23 cellular contexts compared by ENCODE assay signal in genomic region chr1:70017770-70018169, GRCh38.
A peak's percentile ranks its signal among the peaks of the same experiment; 100 is the strongest.
DNase-seq lines count a peak whose midpoint lies in the region; ATAC-seq and TF ChIP-seq lines count a peak whose summit lies in the region.
"Had no signal": no experiment of that assay in that cellular context is flagged by ENCODE, and none has a peak within 500 bp of the region (broad histone marks: within the 10 kb centered on the region; RNA-seq: fewer than 3 reads in every experiment).

No MANE protein-coding gene starts in this region.

- intact Hi-C loops in activated CD4-positive, alpha-beta T cell treated with anti-CD3 and anti-CD28 coated beads for 36 hours (cut with DNase I, micrococcal nuclease) = no loop called here

- TF ChIP-seq RAD21 in SK-N-SH (IDR thresholded peaks at IDR 0.05; ENCODE audit: low read length) = no peak

- H3K4me3 ChIP-seq in SK-N-SH (ENCODE audit: low read depth in 2 of 2, low read length in 1 of 2) (no peak overlapping the region), fibroblast of lung (replicated peaks in 1 of 4; ENCODE audit: control extremely low read depth in 1 of 4, insufficient read depth in 1 of 4, low read depth in 3 of 4, low read length in 4 of 4) (no peak overlapping the region), neuronal stem cell (ENCODE audit: low read length in 2 of 2) (no peak overlapping the region)
- H3K4me3 ChIP-seq: PC-9, SJSA1 had no signal

- H3K14ac ChIP-seq in neuronal stem cell (ENCODE audit: low read length) = no peak overlapping the region

- no peak overlapping the region for H4K91ac ChIP-seq in neuronal stem cell (ENCODE audit: low read depth, low read length, poor library complexity)

- H3F3A ChIP-seq in SK-N-SH (replicated peaks; ENCODE audit: insufficient read depth) = peaks cover 3% of the 10 kb centered on the region

- POLR2A ChIA-PET in SK-N-SH (lab: Yijun Ruan, JAX) = no interaction called here
- POLR2A ChIA-PET in activated CD4-positive, alpha-beta T cell treated with anti-CD3 and anti-CD28 coated beads for 36 hours (lab: Charles Lee) = no interaction called here

- no peak overlapping the region for H3K23ac ChIP-seq in neuronal stem cell (ENCODE audit: low read depth, low read length, poor library complexity)

- DNase-seq in LHCN-M2 (ENCODE audit: low read depth) (peak; percentile 57), SK-N-SH (no peak), fibroblast of lung (ENCODE audit: low read depth in 2 of 2) (peak; percentile 19 to 43), myocyte (ENCODE audit: low read depth) (peak; percentile 15), anterior cingulate cortex (lab: John Stamatoyannopoulos, UW) (no peak), neuronal stem cell (ENCODE audit: low spot score) (no peak)
- DNase-seq in activated CD4-positive, alpha-beta T cell treated with anti-CD3 and anti-CD28 coated beads for 36 hours = no peak
- DNase-seq: CD8-positive, alpha-beta memory T cell; DMS 273 treated with DMSO at 0.1 percent for 48 hours; DMS79; NCI-H1436; NCI-H2107; NCI-H446; NCI-H82; NK-92 treated with Interleukin-12 subunit alpha and Interleukin-12 subunit beta, amount 100 ng/mL, for 24 hours; PC-9 had no signal

- H3K9me2 ChIP-seq in SK-N-SH = no peaks in the 10 kb centered on the region

- H3K36me3 ChIP-seq in SK-N-SH (replicated peaks in 1 of 2; ENCODE audit: control insufficient read depth in 1 of 2, insufficient read depth in 2 of 2, low read length in 1 of 2) = peaks cover 0 to 3% of the 10 kb centered on the region in 2 experiments
- H3K36me3 ChIP-seq in fibroblast of lung (ENCODE audit: control insufficient read depth, insufficient read depth, low read length) = no peaks in the 10 kb centered on the region
- H3K36me3 ChIP-seq in neuronal stem cell (replicated peaks in 1 of 2; ENCODE audit: control insufficient read depth in 2 of 2, insufficient read depth in 2 of 2, low read length in 2 of 2) = no peaks in the 10 kb centered on the region
- H3K36me3 ChIP-seq: SJSA1 had no signal

- H2BK12ac ChIP-seq in neuronal stem cell (ENCODE audit: low read length) = no peak overlapping the region

- H3K9ac ChIP-seq in SK-N-SH (no peak overlapping the region), fibroblast of lung (ENCODE audit: insufficient read depth, low read length) (no peak overlapping the region), neuronal stem cell (ENCODE audit: low read depth, low read length, poor library complexity) (no peak overlapping the region)
- H3K9ac ChIP-seq: KMS-11 had no signal

- H3K27me3 ChIP-seq in SK-N-SH (ENCODE audit: insufficient read depth) (no peaks in the 10 kb centered on the region), fibroblast of lung (ENCODE audit: control insufficient read depth, insufficient read depth, low read length) (no peaks in the 10 kb centered on the region), neuronal stem cell (ENCODE audit: control insufficient read depth in 3 of 3, insufficient read depth in 3 of 3, low read depth in 1 of 3, low read length in 3 of 3) (no peaks in the 10 kb centered on the region)

- no peak overlapping the region for H4K8ac ChIP-seq in neuronal stem cell (ENCODE audit: low read depth, low read length)

- CTCF ChIA-PET in SK-N-SH (lab: Yijun Ruan, JAX) = no interaction called here
- CTCF ChIA-PET in activated CD4-positive, alpha-beta T cell treated with anti-CD3 and anti-CD28 coated beads for 36 hours (lab: Charles Lee) = no interaction called here

- TF ChIP-seq EP300 in SK-N-SH (IDR thresholded peaks at IDR 0.05; ENCODE audit: borderline replicate concordance in 1 of 2, low read depth in 1 of 2, low read length in 1 of 2) = peak in 1 of 2 experiments; percentile 27; a peak in 1 of 4 replicates

- no peaks in the 10 kb centered on the region for H3K27me3 Mint-ChIP-seq in activated CD4-positive, alpha-beta T cell treated with anti-CD3 and anti-CD28 coated beads for 36 hours
- H3K27me3 Mint-ChIP-seq: B cell; CD8-positive, alpha-beta memory T cell; IgD-negative memory B cell had no signal

- no peaks in the 10 kb centered on the region for H3K4me1 Mint-ChIP-seq in activated CD4-positive, alpha-beta T cell treated with anti-CD3 and anti-CD28 coated beads for 36 hours
- H3K4me1 Mint-ChIP-seq: B cell; CD8-positive, alpha-beta memory T cell; IgD-negative memory B cell had no signal

- H3K4me1 ChIP-seq in SK-N-SH (ENCODE audit: control insufficient read depth in 1 of 2, insufficient read depth in 2 of 2, low read depth in 1 of 2, low read length in 1 of 2) (no peaks in the 10 kb centered on the region), fibroblast of lung (ENCODE audit: control insufficient read depth, extremely low read depth, insufficient read depth, low read length) (no peaks in the 10 kb centered on the region), neuronal stem cell (ENCODE audit: control insufficient read depth in 2 of 2, insufficient read depth in 1 of 2, low read depth in 1 of 2, low read length in 2 of 2) (no peaks in the 10 kb centered on the region)
- H3K4me1 ChIP-seq: SJSA1 had no signal

- no peak overlapping the region for H2AK5ac ChIP-seq in neuronal stem cell (ENCODE audit: low read depth, low read length)

- no peaks in the 10 kb centered on the region for H3K79me1 ChIP-seq in neuronal stem cell (ENCODE audit: low read depth, low read length)

- H4K20me1 ChIP-seq in SK-N-SH (ENCODE audit: insufficient read depth) (no peaks in the 10 kb centered on the region), fibroblast of lung (ENCODE audit: control insufficient read depth, extremely low read depth, insufficient read depth, low read length) (no peaks in the 10 kb centered on the region)

- H3K27ac ChIP-seq in SK-N-SH (ENCODE audit: low read depth in 2 of 2, low read length in 1 of 2) (no peak overlapping the region), fibroblast of lung (ENCODE audit: insufficient read depth, low read length) (no peak overlapping the region), neuronal stem cell (replicated peaks; ENCODE audit: low read length) (no peak overlapping the region)
- H3K27ac ChIP-seq: C4-2B, KMS-11, PC-9, SJSA1 had no signal

- H2BK5ac ChIP-seq in neuronal stem cell (ENCODE audit: low read length) = no peak overlapping the region

- H3K18ac ChIP-seq in neuronal stem cell (ENCODE audit: low read length) = no peak overlapping the region

- H3K36me3 Mint-ChIP-seq in activated CD4-positive, alpha-beta T cell treated with anti-CD3 and anti-CD28 coated beads for 36 hours (ENCODE audit: low read depth) = no peaks in the 10 kb centered on the region
- H3K36me3 Mint-ChIP-seq: CD8-positive, alpha-beta memory T cell; IgD-negative memory B cell had no signal

- H2AFZ ChIP-seq in SK-N-SH (ENCODE audit: low read depth) = no peak overlapping the region
- H2AFZ ChIP-seq in fibroblast of lung (ENCODE audit: low read length) = no peak overlapping the region
- H2AFZ ChIP-seq in neuronal stem cell (ENCODE audit: low read length) = no peak overlapping the region
- H2AFZ ChIP-seq: PC-9 had no signal

- no peak for ATAC-seq in GM21515 (IDR thresholded peaks at IDR 0.05; ENCODE audit: unreplicated experiment)
- no peak for ATAC-seq in activated CD4-positive, alpha-beta T cell treated with anti-CD3 and anti-CD28 coated beads for 36 hours
- ATAC-seq: Right ventricle myocardium inferior had no signal

- H3K4me2 ChIP-seq in SK-N-SH (no peak overlapping the region), fibroblast of lung (ENCODE audit: extremely low read depth, insufficient read depth, low read length) (no peak overlapping the region), neuronal stem cell (ENCODE audit: insufficient read depth, low read length, poor library complexity, severe bottlenecking) (no peak overlapping the region)
- H3K4me2 ChIP-seq: KMS-11, PC-9 had no signal

- TF ChIP-seq CTCF in SK-N-SH (IDR thresholded peaks at IDR 0.05) (no peak), fibroblast of lung (conservative IDR thresholded peaks at IDR 0.05 in 1 of 2, IDR thresholded peaks at IDR 0.05 in 1 of 2; ENCODE audit: low read depth in 1 of 2, low read length in 2 of 2) (no peak)

- H2BK120ac ChIP-seq in neuronal stem cell (ENCODE audit: low read depth, low read length) = no peak overlapping the region

- H3K4me3 Mint-ChIP-seq in activated CD4-positive, alpha-beta T cell treated with anti-CD3 and anti-CD28 coated beads for 36 hours = no peak overlapping the region
- H3K4me3 Mint-ChIP-seq: B cell; CD8-positive, alpha-beta memory T cell; IgD-negative memory B cell had no signal

- no peak overlapping the region for H3K27ac Mint-ChIP-seq in activated CD4-positive, alpha-beta T cell treated with anti-CD3 and anti-CD28 coated beads for 36 hours
- H3K27ac Mint-ChIP-seq: B cell, IgD-negative memory B cell had no signal

- H3K4ac ChIP-seq in neuronal stem cell (ENCODE audit: low read length) = no peak overlapping the region

- H3K9me3 Mint-ChIP-seq in activated CD4-positive, alpha-beta T cell treated with anti-CD3 and anti-CD28 coated beads for 36 hours (ENCODE audit: low read depth) = no peaks in the 10 kb centered on the region

- H2BK15ac ChIP-seq in neuronal stem cell (ENCODE audit: low read length) = no peak overlapping the region

- H3K79me2 ChIP-seq in SK-N-SH (ENCODE audit: insufficient read depth) (no peaks in the 10 kb centered on the region), fibroblast of lung (ENCODE audit: control insufficient read depth, insufficient read depth, low read length) (no peaks in the 10 kb centered on the region)

- H3K9me3 ChIP-seq in SK-N-SH (no peaks in the 10 kb centered on the region), fibroblast of lung (ENCODE audit: control insufficient read depth, insufficient read depth, low read depth, low read length) (no peaks in the 10 kb centered on the region), neuronal stem cell (replicated peaks in 1 of 2; ENCODE audit: control insufficient read depth in 2 of 2, insufficient read depth in 1 of 2, low read depth in 1 of 2, low read length in 2 of 2) (no peaks in the 10 kb centered on the region)
- H3K9me3 ChIP-seq: SJSA1 had no signal

TF ChIP-seq in SK-N-SH, 30 proteins besides CTCF, POLR2A, EP300 and RAD21 (continues in another document):
- TF ChIP-seq JUND (IDR thresholded peaks at IDR 0.05) (0 out of 2 replicates have a peak, but pooled peaks have one; percentile 21), ELF1 (IDR thresholded peaks at IDR 0.05) (no peak), SIN3A (IDR thresholded peaks at IDR 0.05; ENCODE audit: borderline replicate concordance, low read depth, low read length) (no peak), NFIC (IDR thresholded peaks at IDR 0.05; ENCODE audit: borderline replicate concordance) (no peak)

Comparison
In these comparisons a context has a peak if more than half of its experiments do, and no peak if none do; other contexts are left out.
1. DNase-seq: peak in LHCN-M2 (single experiment), fibroblast of lung (2 of 2) and myocyte (single experiment); none in SK-N-SH (single experiment), anterior cingulate cortex (0 of 58), activated CD4-positive, alpha-beta T cell treated with anti-CD3 and anti-CD28 coated beads for 36 hours (single experiment) and neuronal stem cell (single experiment).